11 cellular contexts compared by ENCODE assay signal in genomic region chr11:78349614-78350013, GRCh38.
DNase-seq lines count a peak whose midpoint lies in the region; ATAC-seq and TF ChIP-seq lines count a peak whose summit lies in the region.
"Had no signal": no experiment of that assay in that cellular context is flagged by ENCODE, and none has a peak within 500 bp of the region (broad histone marks: within the 10 kb centered on the region; RNA-seq: fewer than 3 reads in every experiment).

No MANE protein-coding gene starts in this region.

- H3K36me3 Mint-ChIP-seq in CD8-positive, alpha-beta memory T cell = no peaks in the 10 kb centered on the region

- H3K27me3 ChIP-seq in CD8-positive, alpha-beta memory T cell (ENCODE audit: insufficient read depth, low read length, poor library complexity, severe bottlenecking) = no peaks in the 10 kb centered on the region
- H3K27me3 ChIP-seq in SJSA1 (replicated peaks) (no peaks in the 10 kb centered on the region), right atrium auricular region (no peaks in the 10 kb centered on the region), gastrocnemius medialis (no peaks in the 10 kb centered on the region), BE2C (no peaks in the 10 kb centered on the region)
- H3K27me3 ChIP-seq: testis had no signal

- no peak for ATAC-seq in gastrocnemius medialis

- peaks cover 4 to 14% (median 10%) of the 10 kb centered on the region in 3 donors for H3K4me1 Mint-ChIP-seq in CD8-positive, alpha-beta memory T cell

- H3K9me3 ChIP-seq in CD8-positive, alpha-beta memory T cell (ENCODE audit: low read length) = no peaks in the 10 kb centered on the region
- H3K9me3 ChIP-seq in SJSA1 (replicated peaks) = no peaks in the 10 kb centered on the region
- H3K9me3 ChIP-seq in right atrium auricular region = no peaks in the 10 kb centered on the region
- H3K9me3 ChIP-seq in gastrocnemius medialis = no peaks in the 10 kb centered on the region
- no peaks in the 10 kb centered on the region for H3K9me3 ChIP-seq in BE2C
- H3K9me3 ChIP-seq: testis had no signal

- peak overlapping the region; percentile 60 for H3K27ac ChIP-seq in CD8-positive, alpha-beta memory T cell (ENCODE audit: low read depth, low read length)
- H3K27ac ChIP-seq in SJSA1 (peak overlapping the region; percentile 56; the same call in 1 of the 2 replicates), right atrium auricular region (peak overlapping the region; percentile 62 to 78), gastrocnemius medialis (peak overlapping the region; percentile 46 to 62 (median 58))

- POLR2A ChIA-PET in CD8-positive, alpha-beta memory T cell (lab: Charles Lee) = no interaction called here

- no peak overlapping the region for H3K27ac Mint-ChIP-seq in CD8-positive, alpha-beta memory T cell

- no peak for TF ChIP-seq POLR2A in gastrocnemius medialis (IDR thresholded peaks at IDR 0.05)

- no peaks in the 10 kb centered on the region for H3K4me1 ChIP-seq in CD8-positive, alpha-beta memory T cell (ENCODE audit: insufficient read depth, low read length)
- H3K4me1 ChIP-seq in SJSA1 (replicated peaks) = peaks cover 8% of the 10 kb centered on the region
- peaks cover 0 to 70% of the 10 kb centered on the region in 2 donors for H3K4me1 ChIP-seq in right atrium auricular region
- H3K4me1 ChIP-seq in gastrocnemius medialis = peaks cover 17 to 49% of the 10 kb centered on the region in 2 donors
- peaks cover 16% of the 10 kb centered on the region for H3K4me1 ChIP-seq in BE2C

- no peak overlapping the region for H3K4me3 ChIP-seq in CD8-positive, alpha-beta memory T cell (ENCODE audit: low read length)
- H3K4me3 ChIP-seq in SJSA1 = no peak overlapping the region
- H3K4me3 ChIP-seq in right atrium auricular region = no peak overlapping the region
- peak overlapping the region in 1 of 4 donors; percentile 30 for H3K4me3 ChIP-seq in gastrocnemius medialis
- no peak overlapping the region for H3K4me3 ChIP-seq in BE2C (ENCODE audit: low read depth, low read length)

- CTCF ChIA-PET in CD8-positive, alpha-beta memory T cell (lab: Charles Lee) = no interaction called here

- no peak overlapping the region for H3K4me3 Mint-ChIP-seq in CD8-positive, alpha-beta memory T cell

- DNase-seq in CD8-positive, alpha-beta memory T cell = no peak
- DNase-seq in SJSA1 (ENCODE audit: low read depth in 1 of 2, low spot score in 2 of 2) = no peak
- no peak for DNase-seq in right atrium auricular region (ENCODE audit: low spot score)
- no peak for DNase-seq in gastrocnemius medialis
- no peak for DNase-seq in NCI-H345 treated with DMSO at 0.1 percent for 48 hours (lab: John Stamatoyannopoulos, UW; ENCODE audit: unreplicated experiment)
- DNase-seq in putamen (ENCODE audit: low spot score) = no peak
- no peak for DNase-seq in BE2C
- DNase-seq in SIG-M5 treated with dmso at 0.1 percent for 504 hours (lab: John Stamatoyannopoulos, UW; ENCODE audit: unreplicated experiment) = no peak
- DNase-seq: H7, NCI-H1694 treated with DMSO at 0.1 percent for 48 hours, testis had no signal

- peaks cover 7 to 26% of the 10 kb centered on the region in 2 donors for H3K27me3 Mint-ChIP-seq in CD8-positive, alpha-beta memory T cell

- H3K9me3 Mint-ChIP-seq in CD8-positive, alpha-beta memory T cell = peaks cover 0 to 4% (median 0%) of the 10 kb centered on the region in 5 donors

- in situ Hi-C loops in gastrocnemius medialis (cut with MboI; ENCODE audit: low sequenced_read_pairs in 4 of 4) = no loop called here

- intact Hi-C loops in gastrocnemius medialis (cut with DNase I; ENCODE audit: low total_unique reads) = no loop called here

- TF ChIP-seq CTCF in right atrium auricular region (IDR thresholded peaks at IDR 0.05) (no peak), gastrocnemius medialis (IDR thresholded peaks at IDR 0.05 in 4 of 5, conservative IDR thresholded peaks at IDR 0.05 in 1 of 5) (no peak), BE2C (IDR thresholded peaks at IDR 0.05; ENCODE audit: low read depth, low read length) (no peak)

- no peaks in the 10 kb centered on the region for H3K36me3 ChIP-seq in CD8-positive, alpha-beta memory T cell (ENCODE audit: insufficient read depth, low read length)
- H3K36me3 ChIP-seq in SJSA1 (no peaks in the 10 kb centered on the region), right atrium auricular region (no peaks in the 10 kb centered on the region), gastrocnemius medialis (no peaks in the 10 kb centered on the region), BE2C (no peaks in the 10 kb centered on the region)
